Comparison of ENCODE assay signal across 27 cellular contexts in genomic region chr12:17571047-17571446, GRCh38.
"Had no signal": no experiment of that assay in that cellular context is flagged by ENCODE, and none has a peak within 500 bp of the region (broad histone marks: within the 10 kb centered on the region; RNA-seq: fewer than 3 reads in every experiment).

No MANE protein-coding gene starts in this region.

- FAIRE-seq: endometrium, endothelial cell of umbilical vein had no signal

- H3K27me3 ChIP-seq: colonic mucosa, dorsolateral prefrontal cortex, esophagus muscularis mucosa, esophagus squamous epithelium, foreskin keratinocyte, gastrocnemius medialis, gastroesophageal sphincter, heart left ventricle, heart right ventricle had no signal

- ATAC-seq: effector memory CD8-positive, alpha-beta T cell; esophagus mucosa; foreskin keratinocyte; gastrocnemius medialis; gastroesophageal sphincter; heart left ventricle; heart right ventricle had no signal

- H3K27ac ChIP-seq: colonic mucosa, coronary artery, dorsolateral prefrontal cortex, epithelial cell of prostate, esophagus muscularis mucosa, esophagus squamous epithelium, foreskin keratinocyte, gastrocnemius medialis, gastroesophageal sphincter, heart left ventricle, heart right ventricle had no signal

- H3K4me1 Mint-ChIP-seq: endodermal cell had no signal

- DNase-seq: colonic mucosa; cortex of kidney; dermis blood vessel endothelial cell; dorsolateral prefrontal cortex; effector CD4-positive, alpha-beta T cell; effector CD8-positive, alpha-beta T cell; effector memory CD4-positive, alpha-beta T cell; effector memory CD8-positive, alpha-beta T cell; endodermal cell; erythroblast; esophagus squamous epithelium; foreskin fibroblast; foreskin keratinocyte; foreskin melanocyte; gastrocnemius medialis; glutamatergic neuron; head of caudate nucleus; heart left ventricle; heart right ventricle had no signal

- H3K4me1 ChIP-seq: colonic mucosa, esophagus muscularis mucosa, esophagus squamous epithelium, foreskin keratinocyte, gastrocnemius medialis, gastroesophageal sphincter, heart left ventricle, heart right ventricle had no signal

- H3K9me3 Mint-ChIP-seq: dendritic cell treated with granulocyte-macrophage colony-stimulating factor and Interleukin-4, amounts not matched to agents 40 ng/mL and 50 ng/mL, for 4 days; effector memory CD8-positive, alpha-beta T cell; endodermal cell had no signal

- H3K36me3 ChIP-seq: colonic mucosa, esophagus muscularis mucosa, esophagus squamous epithelium, gastrocnemius medialis, gastroesophageal sphincter, heart left ventricle, heart right ventricle had no signal

- H3K4me3 Mint-ChIP-seq: dendritic cell treated with granulocyte-macrophage colony-stimulating factor and Interleukin-4, amounts not matched to agents 40 ng/mL and 50 ng/mL, for 4 days; effector memory CD8-positive, alpha-beta T cell; endodermal cell had no signal

- H3K27me3 Mint-ChIP-seq: dendritic cell treated with granulocyte-macrophage colony-stimulating factor and Interleukin-4, amounts not matched to agents 40 ng/mL and 50 ng/mL, for 4 days; effector memory CD8-positive, alpha-beta T cell had no signal

- H3K4me3 ChIP-seq: colonic mucosa, coronary artery, dorsolateral prefrontal cortex, esophagus muscularis mucosa, esophagus squamous epithelium, gastrocnemius medialis, gastroesophageal sphincter, heart left ventricle, heart right ventricle had no signal

- H3K9me3 ChIP-seq: colonic mucosa, esophagus muscularis mucosa, esophagus squamous epithelium, gastrocnemius medialis, gastroesophageal sphincter, heart left ventricle, heart right ventricle had no signal
